13 cellular contexts compared by ENCODE assay signal in the genomic region with DNA sequence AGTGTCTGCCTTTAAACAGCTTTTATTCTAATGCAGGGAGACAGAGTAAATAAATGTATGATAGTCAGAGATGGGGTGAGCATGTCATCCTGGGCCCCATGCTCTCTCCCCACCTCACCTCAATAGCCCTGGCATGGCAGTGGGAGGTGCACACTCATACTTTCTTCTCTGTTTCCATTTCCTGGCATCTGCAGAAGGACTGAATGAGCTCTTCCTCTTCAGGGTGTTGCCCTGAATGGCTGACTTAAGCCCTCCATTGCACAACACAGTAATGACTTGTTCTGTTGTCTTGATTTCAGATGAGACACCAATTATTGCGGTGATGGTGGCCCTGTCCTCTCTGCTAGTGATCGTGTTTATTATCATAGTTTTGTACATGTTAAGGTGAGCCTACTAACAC. TPM values are rescaled to one million over a fixed set of nuclear protein-coding genes. Genes with fewer than 3 reads are reported as not detected.
DNase-seq lines count a peak whose midpoint lies in the region; ATAC-seq and TF ChIP-seq lines count a peak whose summit lies in the region.
"Had no signal": no experiment of that assay in that cellular context is flagged by ENCODE, and none has a peak within 500 bp of the region (broad histone marks: within the 10 kb centered on the region; RNA-seq: fewer than 3 reads in every experiment).

No MANE protein-coding gene starts in this region.

- no peak for ATAC-seq in GM21786 (IDR thresholded peaks at IDR 0.05; ENCODE audit: unreplicated experiment)
- ATAC-seq: SK-N-SH treated with all-trans-retinoic acid at 6 μM for 48 hours had no signal

- H3K27ac Mint-ChIP-seq in MCF 10A (ENCODE audit: low read depth, unreplicated experiment) (peak overlapping the region; percentile 63), Calu3 (ENCODE audit: unreplicated experiment) (no peak overlapping the region)

- H3K9me3 ChIP-seq in breast epithelium = no peaks in the 10 kb centered on the region

- no peak for TF ChIP-seq POLR2A in breast epithelium (IDR thresholded peaks at IDR 0.05)

- no peaks in the 10 kb centered on the region for H3K36me3 ChIP-seq in breast epithelium
- H3K36me3 ChIP-seq in H7 (replicated peaks; ENCODE audit: control insufficient read depth, insufficient read depth, low read length) = peaks cover 8% of the 10 kb centered on the region

- H3K9me3 Mint-ChIP-seq in MCF 10A (ENCODE audit: unreplicated experiment) (no peaks in the 10 kb centered on the region), Calu3 (ENCODE audit: low read depth, unreplicated experiment) (no peaks in the 10 kb centered on the region)
- H3K9me3 Mint-ChIP-seq: CD4-positive, alpha-beta memory T cell had no signal

- H3K4me1 Mint-ChIP-seq in MCF 10A (ENCODE audit: insufficient read depth, unreplicated experiment) (peaks cover 9% of the 10 kb centered on the region), Calu3 (ENCODE audit: low read depth, unreplicated experiment) (no peaks in the 10 kb centered on the region)

- TF ChIP-seq CTCF in MCF 10A (IDR thresholded peaks at IDR 0.05; ENCODE audit: unreplicated experiment) (no peak), breast epithelium (IDR thresholded peaks at IDR 0.05) (no peak), Calu3 (IDR thresholded peaks at IDR 0.05; ENCODE audit: unreplicated experiment) (no peak)

- intact Hi-C loops in MCF 10A (cut with micrococcal nuclease) (loop anchor here (5.0 kb wide), 1 partner anchor 109 kb away; no protein-coding TSS in a partner anchor), breast epithelium (cut with DNase I; ENCODE audit: low total_unique reads) (no loop called here), Calu3 (cut with micrococcal nuclease; ENCODE audit: unreplicated experiment) (no loop called here)

- DNase-seq in MCF 10A (ENCODE audit: unreplicated experiment) (peak; percentile 67), breast epithelium (ENCODE audit: low spot score in 2 of 2) (no peak), iris pigment epithelial cell (ENCODE audit: low read depth) (peak; percentile 76), stromal cell of bone marrow (ENCODE audit: low read depth) (peak; percentile 38), Calu3 (no peak), H7 (no peak)
- DNase-seq in activated CD8-positive, alpha-beta memory T cell treated with anti-CD3 and anti-CD28 coated beads, Interleukin-2, amount 50 U/mL, for 48 hours = peak; percentile 73
- DNase-seq: caudate nucleus; CD4-positive, alpha-beta memory T cell; NCI-H1417 treated with DMSO at 0.1 percent for 48 hours had no signal

- H3K27me3 ChIP-seq in breast epithelium (no peaks in the 10 kb centered on the region), H7 (ENCODE audit: control insufficient read depth, insufficient read depth, low read length) (no peaks in the 10 kb centered on the region)

- POLR2A ChIA-PET in MCF 10A (lab: Yijun Ruan, JAX) = interaction anchor here (0.6 to 0.7 kb wide), 2 partner anchors 14 to 508 kb away, joined by 3 read pairs; no protein-coding TSS in a partner anchor

- BruUV-seq in MCF 10A (replicated peaks; lab: Mats Ljungman, UMichigan) (no TSS peak), Calu3 (replicated peaks; lab: Mats Ljungman, UMichigan) (no TSS peak)

- peaks cover 46% of the 10 kb centered on the region for H3K36me3 Mint-ChIP-seq in MCF 10A (ENCODE audit: insufficient read depth, unreplicated experiment)
- peaks cover 8% of the 10 kb centered on the region for H3K36me3 Mint-ChIP-seq in Calu3 (ENCODE audit: insufficient read depth, unreplicated experiment)

- CTCF ChIA-PET in MCF 10A (lab: Yijun Ruan, JAX) = interaction anchor here (0.5 to 2.0 kb wide), 3 partner anchors 15 to 463 kb away, joined by 3 to 7 read pairs (median 4); no protein-coding TSS in a partner anchor
- CTCF ChIA-PET in Calu3 (lab: Charles Lee) = no interaction called here

- H3K4me3 ChIP-seq in breast epithelium = no peak overlapping the region
- no peak overlapping the region for H3K4me3 ChIP-seq in H7 (ENCODE audit: insufficient read depth, low read depth, low read length)

- H3K4me3 Mint-ChIP-seq in MCF 10A (ENCODE audit: unreplicated experiment) (no peak overlapping the region), Calu3 (ENCODE audit: low read depth, unreplicated experiment) (no peak overlapping the region)
- H3K4me3 Mint-ChIP-seq: CD4-positive, alpha-beta memory T cell had no signal

- no peaks in the 10 kb centered on the region for H3K4me1 ChIP-seq in breast epithelium

- H3K27ac ChIP-seq in breast epithelium = no peak overlapping the region

- H3K27me3 Mint-ChIP-seq in MCF 10A (ENCODE audit: insufficient read depth, unreplicated experiment) (no peaks in the 10 kb centered on the region), Calu3 (ENCODE audit: unreplicated experiment) (no peaks in the 10 kb centered on the region)
- H3K27me3 Mint-ChIP-seq: CD4-positive, alpha-beta memory T cell had no signal

RNA-seq across cellular contexts. Expression of gene GNRH2, which starts 57.0 kb away (rescaled TPM):
- total RNA-seq in MCF 10A (2022) (0.88 and 1.0 TPM in 2 replicates), breast epithelium (not detected), Calu3 (2022) (0.50 and 1.7 TPM in 2 replicates)
- not detected in 2 replicates for total RNA-seq in H7 (2014; rRNA removed; shearing (Covaris generic))
- total RNA-seq: skeletal muscle tissue had no signal

RNA-seq across cellular contexts. Expression of gene MRPS26, which starts 59.4 kb away (rescaled TPM):
- total RNA-seq in MCF 10A (2022) (62.6 and 68.4 TPM in 2 replicates), breast epithelium (10 to 100 TPM; 34.4 to 50.8 (median 44.9) TPM), Calu3 (2022) (30.7 and 35.6 TPM in 2 replicates)
- 133 and 141 TPM in 2 replicates for total RNA-seq in H7 (2014; rRNA removed; shearing (Covaris generic))

Comparison
In these comparisons a context has a peak if more than half of its experiments do, and no peak if none do; other contexts are left out.
1. DNase-seq: peak in MCF 10A (single experiment), activated CD8-positive, alpha-beta memory T cell treated with anti-CD3 and anti-CD28 coated beads, Interleukin-2, amount 50 U/mL, for 48 hours (single experiment), iris pigment epithelial cell (single experiment) and stromal cell of bone marrow (single experiment); none in breast epithelium (0 of 2), Calu3 (single experiment) and H7 (single experiment).